1 cellular context compared by ENCODE assay signal in the genomic region with DNA sequence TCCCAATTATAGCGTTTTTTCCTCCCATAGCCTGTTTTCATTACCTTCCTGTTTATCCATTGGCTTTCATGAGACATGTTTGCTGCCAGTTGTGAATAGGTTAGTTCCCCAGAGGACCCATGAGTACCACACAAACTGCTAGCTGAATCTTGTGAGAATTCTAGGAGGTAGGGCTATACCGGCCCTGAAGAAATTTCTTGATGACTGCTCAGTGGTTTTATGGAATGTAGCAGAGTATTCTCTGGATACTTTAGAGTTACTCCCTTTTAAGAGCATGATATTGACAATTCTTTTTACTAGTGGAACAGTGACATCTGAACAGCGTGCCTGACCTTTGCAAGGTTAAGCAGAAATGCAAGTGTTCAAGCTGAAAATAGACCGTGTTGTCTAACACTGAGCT.
TF ChIP-seq lines count a peak whose summit lies in the region.

No MANE protein-coding gene starts in this region.

TF ChIP-seq in IMR-90, 13 proteins besides CTCF, POLR2A, EP300 and RAD21 (continued from another document):
- no peak for TF ChIP-seq MAZ (IDR thresholded peaks at IDR 0.05; ENCODE audit: borderline replicate concordance, low read depth, low read length)
